8 cellular contexts compared by ENCODE assay signal in the genomic region with DNA sequence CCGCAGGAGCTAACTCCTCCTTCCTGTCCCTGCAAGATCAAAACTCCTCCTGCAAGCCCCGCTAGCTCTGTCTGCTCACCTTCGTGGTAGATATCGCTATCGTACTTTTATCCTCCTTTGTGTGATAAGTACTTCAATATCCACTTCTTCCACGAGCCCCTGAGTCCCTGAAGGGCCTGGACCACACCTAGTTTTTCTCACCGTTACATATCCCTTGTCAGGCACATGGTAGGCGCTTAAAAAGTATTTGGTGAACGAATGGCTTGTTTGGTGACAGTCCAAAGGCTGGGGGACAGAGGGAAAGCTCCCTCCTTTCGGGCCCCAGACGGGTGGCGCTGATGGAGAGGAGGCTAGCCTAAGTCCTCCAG. TPM values are rescaled to one million over a fixed set of nuclear protein-coding genes. Genes with fewer than 3 reads are reported as not detected.
DNase-seq lines count a peak whose midpoint lies in the region; ATAC-seq, FAIRE-seq and TF ChIP-seq lines count a peak whose summit lies in the region.
"Not testable (repeated sequence)": the region's sequence is repeated elsewhere in the genome, so short reads cannot be mapped to it uniquely, and the experiment has no call there.

No MANE protein-coding gene starts in this region.

- H3K9me1 ChIP-seq in IMR-90 (ENCODE audit: insufficient read depth, low read length); K562 (ENCODE audit: control insufficient read depth, insufficient read depth, low read length): not testable (repeated sequence)

- not testable (repeated sequence) for H3K4me1 Mint-ChIP-seq in neural crest cell
- H3K4me1 Mint-ChIP-seq in stimulated activated naive CD8-positive, alpha-beta T cell treated with anti-CD3 and anti-CD28 coated beads, Interleukin-15, amount 100 ng/mL, for 72 hours = peaks cover 28% of the 10 kb centered on the region

- H3K9ac ChIP-seq in BLaER1 treated with 17β-estradiol and CSF1 and Interleukin-3, amounts not matched to agents 10 nM and 100 nM = peak overlapping the region; percentile 78 to 93 (median 86)
- H3K9ac ChIP-seq in IMR-90 (ENCODE audit: low read depth, low read length) (peak overlapping the region; percentile 99), K562 (ENCODE audit: insufficient read depth in 1 of 2, low read depth in 2 of 2, low read length in 2 of 2) (peak overlapping the region in 1 of 2 experiments; percentile 49; a peak in 2 of 4 replicates)

- TSS peak; percentile 71 for BruUV-seq in IMR-90 (replicated peaks; lab: Mats Ljungman, UMichigan)
- BruUV-seq in K562 (replicated peaks; lab: Mats Ljungman, UMichigan) = not testable (repeated sequence)

- H4K91ac ChIP-seq in IMR-90 (ENCODE audit: insufficient read depth, low read depth, low read length) = peak overlapping the region; percentile 98

- in situ Hi-C loops in IMR-90 (cut with MboI; ENCODE audit: low sequenced_read_pairs) = not testable (repeated sequence)
- in situ Hi-C loops in K562 (cut with MboI) = loop anchor here (10.0 kb wide), 1 partner anchor 73 kb away; the partner anchor contains the start of genes USP17L12 and USP17L13

- H2AK5ac ChIP-seq in IMR-90 (ENCODE audit: low read depth, low read length) = peak overlapping the region; percentile 78

- no CpG with 5 or more reads among the region's 12 CpGs for WGBS in IMR-90 (ENCODE audit: extremely low coverage in 2 of 2, insufficient read length in 1 of 2), 2 experiments
- 2% methylated on average over 11 of the region's 12 CpGs for WGBS in K562 (ENCODE audit: insufficient coverage, low coverage, missing lambda C conversion rate)
- 0 to 2% methylated on average over 7 of the region's 12 CpGs for WGBS in esophagus squamous epithelium, 2 donors

- TF ChIP-seq CTCF in IMR-90 (conservative IDR thresholded peaks at IDR 0.05; ENCODE audit: low read depth, low read length); WERI-Rb-1 (IDR thresholded peaks at IDR 0.05; ENCODE audit: low read depth, low read length); K562 (IDR thresholded peaks at IDR 0.05 in 2 of 3, conservative IDR thresholded peaks at IDR 0.05 in 1 of 3; ENCODE audit: insufficient read depth in 2 of 3, low read depth in 1 of 3, low read length in 3 of 3); esophagus squamous epithelium (IDR thresholded peaks at IDR 0.05); neural crest cell (conservative IDR thresholded peaks at IDR 0.05): not testable (repeated sequence)

- peak overlapping the region; percentile 67 to 92 (median 79); a peak in 21 of 22 replicates for H3K27ac ChIP-seq in BLaER1 treated with 17β-estradiol and CSF1 and Interleukin-3, amounts not matched to agents 10 nM and 100 nM
- peak overlapping the region; percentile 80 for H3K27ac ChIP-seq in IMR-90 (ENCODE audit: insufficient read depth, low read length)
- peak overlapping the region; percentile 31; the same call in 1 of the 2 replicates for H3K27ac ChIP-seq in WERI-Rb-1
- H3K27ac ChIP-seq in K562 (ENCODE audit: extremely low read depth, low read depth, low read length) = not testable (repeated sequence)
- H3K27ac ChIP-seq in esophagus squamous epithelium = peak overlapping the region; percentile 91 to 95 (median 94)

- H4K8ac ChIP-seq in IMR-90 (ENCODE audit: low read depth in 2 of 2, low read length in 2 of 2) = peak overlapping the region; percentile 69 to 93

- H2AFZ ChIP-seq in IMR-90 (replicated peaks; ENCODE audit: low read length, poor library complexity) (peak overlapping the region; percentile 72), K562 (ENCODE audit: low read depth, low read length) (peak overlapping the region; percentile 79)

- H3K36me3 Mint-ChIP-seq in neural crest cell (ENCODE audit: low read depth) = not testable (repeated sequence)

- intact Hi-C loops in IMR-90 (cut with micrococcal nuclease); K562 (cut with micrococcal nuclease); esophagus squamous epithelium (cut with DNase I): not testable (repeated sequence)

- H2BK5ac ChIP-seq in IMR-90 (ENCODE audit: low read depth, low read length, poor library complexity, severe bottlenecking) = peak overlapping the region; percentile 77

- peak overlapping the region; percentile 82 for H3K23ac ChIP-seq in IMR-90 (ENCODE audit: low read depth, low read length)

- peak overlapping the region; percentile 98 for H3K4ac ChIP-seq in IMR-90 (ENCODE audit: low read depth, low read length)

- POLR2A ChIA-PET in IMR-90 (lab: Charles Lee; ENCODE audit: unreplicated experiment); K562 (lab: Yijun Ruan, JAX): not testable (repeated sequence)

- H2BK120ac ChIP-seq in IMR-90 (ENCODE audit: low read depth, low read length) = peak overlapping the region; percentile 92

- not testable (repeated sequence) for H4K20me1 ChIP-seq in BLaER1 treated with 17β-estradiol and CSF1 and Interleukin-3, amounts not matched to agents 10 nM and 100 nM; IMR-90 (ENCODE audit: insufficient read depth, low read length); K562 (replicated peaks; ENCODE audit: control insufficient read depth, insufficient read depth, low read length)

- dilution Hi-C loops in IMR-90 (cut with HindIII; ENCODE audit: low sequenced_read_pairs, unreplicated experiment) = not testable (repeated sequence)

- TF ChIP-seq EP300 in K562 (IDR thresholded peaks at IDR 0.05; ENCODE audit: low read length) = not testable (repeated sequence)

- DNase-seq in IMR-90; WERI-Rb-1; esophagus squamous epithelium (lab: John Stamatoyannopoulos, UW); neural crest cell (ENCODE audit: low read depth, low spot score); stimulated activated naive CD8-positive, alpha-beta T cell treated with anti-CD3 and anti-CD28 coated beads, Interleukin-15, amount 100 ng/mL, for 72 hours: not testable (repeated sequence)
- DNase-seq in K562 (ENCODE audit: extremely low read depth in 1 of 4, low spot score in 3 of 4) = peak in 1 of 4 experiments; percentile 1
- peak; percentile 11 for DNase-seq in kidney tubule cell (ENCODE audit: low spot score)

- H3K9me3 ChIP-seq in BLaER1 treated with 17β-estradiol and CSF1 and Interleukin-3, amounts not matched to agents 10 nM and 100 nM (replicated peaks in 1 of 11); IMR-90 (ENCODE audit: control insufficient read depth, insufficient read depth, low read length); WERI-Rb-1 (ENCODE audit: severe bottlenecking); K562 (replicated peaks; ENCODE audit: control insufficient read depth, insufficient read depth, low read depth, low read length); esophagus squamous epithelium: not testable (repeated sequence)

- not testable (repeated sequence) for H3K36me3 ChIP-seq in BLaER1 treated with 17β-estradiol and CSF1 and Interleukin-3, amounts not matched to agents 10 nM and 100 nM; IMR-90 (ENCODE audit: control insufficient read depth, insufficient read depth, low read length); WERI-Rb-1; K562 (ENCODE audit: control insufficient read depth, insufficient read depth, low read length); esophagus squamous epithelium

- H3K4me3 Mint-ChIP-seq in neural crest cell = peak overlapping the region; percentile 96
- H3K4me3 Mint-ChIP-seq in stimulated activated naive CD8-positive, alpha-beta T cell treated with anti-CD3 and anti-CD28 coated beads, Interleukin-15, amount 100 ng/mL, for 72 hours = peak overlapping the region; percentile 94 to 98

- H3K79me2 ChIP-seq in K562 (ENCODE audit: control insufficient read depth, insufficient read depth, low read length) = not testable (repeated sequence)

- not testable (repeated sequence) for H3K79me1 ChIP-seq in IMR-90 (ENCODE audit: low read depth in 1 of 2, low read length in 2 of 2)

- H3K27me3 ChIP-seq in BLaER1 treated with 17β-estradiol and CSF1 and Interleukin-3, amounts not matched to agents 10 nM and 100 nM; IMR-90 (ENCODE audit: control insufficient read depth, insufficient read depth, low read length); WERI-Rb-1 (ENCODE audit: insufficient read depth, low read depth, severe bottlenecking); K562 (ENCODE audit: control insufficient read depth in 2 of 2, insufficient read depth in 2 of 2, low read length in 2 of 2); esophagus squamous epithelium: not testable (repeated sequence)

- peak overlapping the region; percentile 87; the same call in 1 of the 2 replicates for H2BK20ac ChIP-seq in IMR-90 (ENCODE audit: low read depth, low read length)

- peaks cover 0 to 12% (median 7%) of the 10 kb centered on the region in 10 experiments; a peak in 10 of 20 replicates for H3K4me1 ChIP-seq in BLaER1 treated with 17β-estradiol and CSF1 and Interleukin-3, amounts not matched to agents 10 nM and 100 nM
- H3K4me1 ChIP-seq in IMR-90 (ENCODE audit: control insufficient read depth, insufficient read depth, low read length) = not testable (repeated sequence)
- H3K4me1 ChIP-seq in K562 (replicated peaks in 1 of 2; ENCODE audit: control insufficient read depth in 2 of 2, insufficient read depth in 2 of 2, low read length in 2 of 2) = peaks cover 0 to 10% of the 10 kb centered on the region in 2 experiments; a peak in 2 of 5 replicates
- peaks cover 0 to 15% (median 4%) of the 10 kb centered on the region in 3 donors for H3K4me1 ChIP-seq in esophagus squamous epithelium

- not testable (repeated sequence) for TF ChIP-seq RAD21 in IMR-90 (IDR thresholded peaks at IDR 0.05; ENCODE audit: low read length); K562 (CRISPR knock-in tag; conservative IDR thresholded peaks at IDR 0.05 in 1 of 2, IDR thresholded peaks at IDR 0.05 in 1 of 2)

- not testable (repeated sequence) for H2AK9ac ChIP-seq in IMR-90 (replicated peaks; ENCODE audit: low read depth, low read length, poor library complexity)

- peak overlapping the region; percentile 67 for H4K5ac ChIP-seq in IMR-90 (ENCODE audit: low read depth, low read length)

- CTCF ChIA-PET in IMR-90 (lab: Yijun Ruan, JAX) = interaction anchor here (1.5 kb wide), 1 partner anchor 151 kb away, joined by 4 read pairs; no protein-coding TSS in a partner anchor
- CTCF ChIA-PET in K562 (lab: Yijun Ruan, JAX; ENCODE audit: low intra/inter-chr PET ratio) = not testable (repeated sequence)

- not testable (repeated sequence) for TF ChIP-seq POLR2A in IMR-90 (IDR thresholded peaks at IDR 0.05; ENCODE audit: low read depth, low read length); K562 (conservative IDR thresholded peaks at IDR 0.05); esophagus squamous epithelium (IDR thresholded peaks at IDR 0.05)

- not testable (repeated sequence) for ATAC-seq in IMR-90 (ENCODE audit: low read depth); K562; stimulated activated naive CD8-positive, alpha-beta T cell treated with anti-CD3 and anti-CD28 coated beads, Interleukin-15, amount 100 ng/mL, for 72 hours

- H3K18ac ChIP-seq in IMR-90 (ENCODE audit: low read depth, low read length) = peak overlapping the region; percentile 78

- H3K4me2 ChIP-seq in BLaER1 treated with 17β-estradiol and CSF1 and Interleukin-3, amounts not matched to agents 10 nM and 100 nM = peak overlapping the region; percentile 67 to 90 (median 85)
- peak overlapping the region; percentile 97 for H3K4me2 ChIP-seq in IMR-90 (ENCODE audit: low read depth, low read length)
- peak overlapping the region; percentile 64 for H3K4me2 ChIP-seq in K562 (ENCODE audit: insufficient read depth, low read length)

- peak overlapping the region; percentile 92; the same call in 1 of the 3 replicates for H2BK15ac ChIP-seq in IMR-90 (ENCODE audit: low read depth, low read length)

- H3K56ac ChIP-seq in IMR-90 (ENCODE audit: extremely low read depth, insufficient read depth, low read length) = peak overlapping the region; percentile 90

- not testable (repeated sequence) for H3K27me3 Mint-ChIP-seq in neural crest cell (ENCODE audit: low read depth); stimulated activated naive CD8-positive, alpha-beta T cell treated with anti-CD3 and anti-CD28 coated beads, Interleukin-15, amount 100 ng/mL, for 72 hours

- H3K27ac Mint-ChIP-seq in neural crest cell (ENCODE audit: unreplicated experiment) = not testable (repeated sequence)
- H3K27ac Mint-ChIP-seq in stimulated activated naive CD8-positive, alpha-beta T cell treated with anti-CD3 and anti-CD28 coated beads, Interleukin-15, amount 100 ng/mL, for 72 hours = peak overlapping the region; percentile 67 to 76

- H3K14ac ChIP-seq in IMR-90 (replicated peaks; ENCODE audit: low read depth, low read length) = peak overlapping the region; percentile 98

- H3K4me3 ChIP-seq in BLaER1 treated with 17β-estradiol and CSF1 and Interleukin-3, amounts not matched to agents 10 nM and 100 nM = peak overlapping the region; percentile 70 to 81 (median 76)
- H3K4me3 ChIP-seq in IMR-90 (ENCODE audit: insufficient read depth, low read depth, low read length) (peak overlapping the region; percentile 64), WERI-Rb-1 (ENCODE audit: low read depth, low read length) (peak overlapping the region; percentile 60), K562 (peak overlapping the region; percentile 58), esophagus squamous epithelium (peak overlapping the region; percentile 56 to 84 (median 73))

- H3K9me3 Mint-ChIP-seq in neural crest cell; stimulated activated naive CD8-positive, alpha-beta T cell treated with anti-CD3 and anti-CD28 coated beads, Interleukin-15, amount 100 ng/mL, for 72 hours: not testable (repeated sequence)

- FAIRE-seq in K562 (lab: Jason Lieb, UNC) = not testable (repeated sequence)

RNA-seq across cellular contexts. Expression of gene FAM90A26, which starts 18.4 kb away (rescaled TPM):
- not detected in 2 replicates for total RNA-seq in IMR-90 (2012; rRNA removed)
- not detected in 2 replicates for polyA plus RNA-seq in IMR-90 (2012; rRNA removed)
- not detected in 2 replicates for polyA plus RNA-seq in IMR-90 (2012; cell fraction: cytosol; rRNA removed)
- polyA plus RNA-seq in IMR-90 (2012; cell fraction: nucleus; rRNA removed; ENCODE audit: low replicate concordance) = not detected in 2 replicates
- not detected in 2 replicates for total RNA-seq in K562 (2011; cell fraction: chromatin; rRNA removed; ENCODE audit: low replicate concordance)
- total RNA-seq in K562 (2011; cell fraction: nucleolus; rRNA removed) = not detected in 2 replicates
- total RNA-seq in K562 (2011; cell fraction: nucleoplasm; rRNA removed) = not detected in 2 replicates
- total RNA-seq in K562 (2014; rRNA removed) = not detected in 2 replicates
- not detected in 2 replicates for total RNA-seq in K562 (2014; rRNA removed; fragmentation: Illumina TruSeq; extraction: Trizol)
- not detected in 2 replicates for total RNA-seq in K562 (2015; rRNA removed; fragmentation: Illumina TruSeq; extraction: Trizol)
- total RNA-seq in K562 (2021) = not detected in 2 replicates
- not detected in 2 replicates for polyA plus RNA-seq in K562 (2011; rRNA removed)
- not detected in 2 replicates for polyA plus RNA-seq in K562 (2011; cell fraction: cytosol; rRNA removed)
- not detected in 2 replicates for polyA plus RNA-seq in K562 (2011; cell fraction: nucleus; rRNA removed)
- not detected in 2 replicates for polyA plus RNA-seq in K562 (2012)
- polyA plus RNA-seq in K562 (2014; fragmentation: Illumina TruSeq; extraction: Trizol) = not detected in 2 replicates
- not detected for polyA plus RNA-seq in K562 (2014; fragmentation: Nextera tagmentation; extraction: Ambion mirVana)
- polyA plus RNA-seq in K562 (2014; rRNA removed) = not detected in 2 replicates
- polyA minus RNA-seq in K562 (2011; rRNA and poly(A)+ RNA removed) = not detected in 2 replicates
- polyA minus RNA-seq in K562 (2011; cell fraction: cytosol; rRNA and poly(A)+ RNA removed) = not detected in 2 replicates
- not detected in 2 replicates for polyA minus RNA-seq in K562 (2011; cell fraction: nucleus; rRNA and poly(A)+ RNA removed)
- total RNA-seq in esophagus squamous epithelium = not detected
- total RNA-seq in neural crest cell = not detected in 2 replicates

RNA-seq across cellular contexts. Expression of gene USP17L10, which starts 58.7 kb away (rescaled TPM):
- not detected in 2 replicates for total RNA-seq in IMR-90 (2012; rRNA removed)
- not detected in 2 replicates for polyA plus RNA-seq in IMR-90 (2012; rRNA removed)
- polyA plus RNA-seq in IMR-90 (2012; cell fraction: cytosol; rRNA removed) = not detected in 2 replicates
- not detected in 2 replicates for polyA plus RNA-seq in IMR-90 (2012; cell fraction: nucleus; rRNA removed; ENCODE audit: low replicate concordance)
- not detected in 2 replicates for total RNA-seq in K562 (2011; cell fraction: chromatin; rRNA removed; ENCODE audit: low replicate concordance)
- total RNA-seq in K562 (2011; cell fraction: nucleolus; rRNA removed) = not detected in 2 replicates
- total RNA-seq in K562 (2011; cell fraction: nucleoplasm; rRNA removed) = not detected in 2 replicates
- total RNA-seq in K562 (2014; rRNA removed) = not detected in 2 replicates
- total RNA-seq in K562 (2014; rRNA removed; fragmentation: Illumina TruSeq; extraction: Trizol) = not detected in 2 replicates
- not detected in 2 replicates for total RNA-seq in K562 (2015; rRNA removed; fragmentation: Illumina TruSeq; extraction: Trizol)
- not detected in 2 replicates for total RNA-seq in K562 (2021)
- not detected in 2 replicates for polyA plus RNA-seq in K562 (2011; rRNA removed)
- not detected in 2 replicates for polyA plus RNA-seq in K562 (2011; cell fraction: cytosol; rRNA removed)
- not detected in 2 replicates for polyA plus RNA-seq in K562 (2011; cell fraction: nucleus; rRNA removed)
- not detected in 2 replicates for polyA plus RNA-seq in K562 (2012)
- polyA plus RNA-seq in K562 (2014; fragmentation: Illumina TruSeq; extraction: Trizol) = not detected in 2 replicates
- not detected for polyA plus RNA-seq in K562 (2014; fragmentation: Nextera tagmentation; extraction: Ambion mirVana)
- polyA plus RNA-seq in K562 (2014; rRNA removed) = not detected in 2 replicates
- not detected in 2 replicates for polyA minus RNA-seq in K562 (2011; rRNA and poly(A)+ RNA removed)
- not detected in 2 replicates for polyA minus RNA-seq in K562 (2011; cell fraction: cytosol; rRNA and poly(A)+ RNA removed)
- not detected in 2 replicates for polyA minus RNA-seq in K562 (2011; cell fraction: nucleus; rRNA and poly(A)+ RNA removed)
- total RNA-seq in esophagus squamous epithelium = not detected
- not detected in 2 replicates for total RNA-seq in neural crest cell
